Comparison of ENCODE assay signal across 1 cellular context in genomic region chr4:98929341-98930267, GRCh38.
TF ChIP-seq lines count a peak whose summit lies in the region.

No MANE protein-coding gene starts in this region.

TF ChIP-seq in K562, 482 proteins besides CTCF, POLR2A, EP300 and RAD21 (continued from another document and continues in another):
- TF ChIP-seq THAP12 (CRISPR knock-in tag; IDR thresholded peaks at IDR 0.05): 0 out of 2 replicates have a peak, but pooled peaks have one; percentile 30
- 0 out of 4 replicates have a peak, but pooled peaks of 1 of the 2 experiments have one; percentile 6 for TF ChIP-seq TRIM24 (IDR thresholded peaks at IDR 0.05)
- TF ChIP-seq NFE2 (IDR thresholded peaks at IDR 0.05; ENCODE audit: low read depth): peak; percentile 34
- no peak for TF ChIP-seq ZNF121 (CRISPR knock-in tag; conservative IDR thresholded peaks at IDR 0.05)
- no peak for TF ChIP-seq ZNF76 (CRISPR knock-in tag; IDR thresholded peaks at IDR 0.05; ENCODE audit: borderline replicate concordance)
- peak; percentile 1 for TF ChIP-seq RBBP5 (IDR thresholded peaks at IDR 0.05; ENCODE audit: borderline replicate concordance, insufficient read depth, low read length, poor library complexity, severe bottlenecking)
- TF ChIP-seq ZBTB8A (IDR thresholded peaks at IDR 0.05; ENCODE audit: partially characterized antibody): no peak
- peak; percentile 61; the same call in 1 of the 2 replicates for TF ChIP-seq ARID3A (IDR thresholded peaks at IDR 0.05; ENCODE audit: borderline replicate concordance, low read depth, low read length)
- TF ChIP-seq TARDBP (IDR thresholded peaks at IDR 0.05): peak; percentile 62; the same call in 1 of the 2 replicates
- peak; percentile 51 for TF ChIP-seq SMAD1 (IDR thresholded peaks at IDR 0.05; ENCODE audit: low read depth, low read length, partially characterized antibody)
- TF ChIP-seq ZNF174 (CRISPR knock-in tag; IDR thresholded peaks at IDR 0.05): no peak
- 0 out of 2 replicates have a peak, but pooled peaks have one; percentile 24 for TF ChIP-seq NR2C2 (CRISPR knock-in tag; IDR thresholded peaks at IDR 0.05)
- TF ChIP-seq NR2C2 (tag; IDR thresholded peaks at IDR 0.05): peak; percentile 75; the same call in 1 of the 2 replicates
- TF ChIP-seq ATF4 (CRISPR knock-in tag; IDR thresholded peaks at IDR 0.05): no peak
- peak; percentile 31; the same call in 1 of the 2 replicates for TF ChIP-seq E2F5 (CRISPR knock-in tag; IDR thresholded peaks at IDR 0.05)
- peak; percentile 91; the same call in 1 of the 2 replicates for TF ChIP-seq ZC3H4 (CRISPR knock-in tag; IDR thresholded peaks at IDR 0.05; ENCODE audit: borderline replicate concordance)
- TF ChIP-seq ZNF318 (IDR thresholded peaks at IDR 0.05; ENCODE audit: borderline replicate concordance in 1 of 2, low read depth in 1 of 2): peak in 1 of 2 experiments; percentile 73; a peak in 1 of 4 replicates
- TF ChIP-seq ZNF143 (CRISPR knock-in tag; IDR thresholded peaks at IDR 0.05): peak; percentile 58; the same call in 1 of the 2 replicates
- peak; percentile 78 for TF ChIP-seq TBP (optimal IDR thresholded peaks at IDR 0.05; ENCODE audit: low read depth, low read length)
- peak; percentile 91 for TF ChIP-seq USF1 (CRISPR knock-in tag; IDR thresholded peaks at IDR 0.05)
- TF ChIP-seq IRF1 (CRISPR knock-in tag; IDR thresholded peaks at IDR 0.05; ENCODE audit: borderline replicate concordance): no peak
- 0 out of 2 replicates have a peak, but pooled peaks have one; percentile 15 for TF ChIP-seq ZNF165 (CRISPR knock-in tag; IDR thresholded peaks at IDR 0.05; ENCODE audit: borderline replicate concordance)
- no peak for TF ChIP-seq ARHGAP35 (IDR thresholded peaks at IDR 0.05; ENCODE audit: partially characterized antibody)
- TF ChIP-seq JUND (IDR thresholded peaks at IDR 0.05; ENCODE audit: borderline replicate concordance, low read depth, low read length): peak; percentile 93
- peak; percentile 73; the same call in 2 of the 3 replicates for TF ChIP-seq JUND (tag; IDR thresholded peaks at IDR 0.05; ENCODE audit: borderline replicate concordance, low read depth, low read length)
- TF ChIP-seq PHF8 (IDR thresholded peaks at IDR 0.05; ENCODE audit: borderline replicate concordance, low read length): peak; percentile 87
- no peak for TF ChIP-seq ATF1 (CRISPR knock-in tag; IDR thresholded peaks at IDR 0.05)
- TF ChIP-seq ATF1 (tag; IDR thresholded peaks at IDR 0.05): peak; percentile 50; the same call in 1 of the 2 replicates
- TF ChIP-seq KAT7 (CRISPR knock-in tag; IDR thresholded peaks at IDR 0.05; ENCODE audit: borderline replicate concordance): peak; percentile 81; the same call in 1 of the 2 replicates
- no peak for TF ChIP-seq RUNX1 (IDR thresholded peaks at IDR 0.05; ENCODE audit: low read depth)
- TF ChIP-seq TOE1 (IDR thresholded peaks at IDR 0.05; ENCODE audit: borderline replicate concordance): peak; percentile 65; the same call in 1 of the 2 replicates
- TF ChIP-seq TOE1 (CRISPR knock-in tag; IDR thresholded peaks at IDR 0.05; ENCODE audit: borderline replicate concordance, low read depth): no peak
- TF ChIP-seq ATF3 (IDR thresholded peaks at IDR 0.05): peak; percentile 94
- 0 out of 2 replicates have a peak, but pooled peaks have one; percentile 17 for TF ChIP-seq ATF3 (CRISPR knock-in tag; conservative IDR thresholded peaks at IDR 0.05)
- TF ChIP-seq E2F8 (IDR thresholded peaks at IDR 0.05; ENCODE audit: low read depth, partially characterized antibody): no peak
- TF ChIP-seq STAT5A (IDR thresholded peaks at IDR 0.05; ENCODE audit: borderline replicate concordance, low read length): no peak
